Comparison of ENCODE assay signal across 1 cellular context in the genomic region with DNA sequence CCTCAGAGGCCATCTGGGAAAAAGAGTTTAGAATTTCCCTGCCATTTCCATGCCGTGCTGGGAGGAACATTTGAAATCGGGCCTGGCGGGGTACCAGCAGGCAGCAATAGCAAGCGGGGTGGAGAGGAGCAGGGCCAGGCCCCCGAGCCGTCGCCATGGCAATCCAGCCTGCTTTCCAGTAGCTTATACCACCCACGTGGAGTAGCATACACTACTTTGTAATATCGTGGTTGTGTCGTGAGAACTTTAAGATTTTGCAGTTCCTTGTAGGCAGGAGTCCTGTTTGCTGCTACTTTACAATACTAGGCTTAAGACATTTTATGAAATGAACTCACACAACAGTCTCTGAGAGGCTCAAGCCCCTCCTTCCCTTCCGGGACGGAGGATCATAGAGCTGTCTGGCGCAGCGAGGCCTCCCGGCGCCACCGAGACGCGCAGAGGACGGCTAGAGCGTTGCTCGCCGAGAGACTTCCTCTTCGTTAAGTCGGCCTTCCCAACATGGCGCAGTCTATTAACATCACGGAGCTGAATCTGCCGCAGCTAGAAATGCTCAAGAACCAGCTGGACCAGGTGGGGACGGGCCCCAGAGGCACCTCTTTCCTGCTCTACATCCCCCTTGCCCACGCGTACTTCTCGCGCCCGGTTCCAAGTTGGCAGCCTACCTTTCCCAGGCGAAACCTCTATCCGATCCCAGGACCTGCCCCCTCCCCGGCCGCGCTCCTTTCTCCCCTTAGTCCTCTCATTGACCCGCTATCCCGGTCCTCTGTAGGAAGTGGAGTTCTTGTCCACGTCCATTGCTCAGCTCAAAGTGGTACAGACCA.
A peak's percentile ranks its signal among the peaks of the same experiment; 100 is the strongest.
TF ChIP-seq lines count a peak whose summit lies in the region.

A gene (plus strand): TSS at position 473 of the 821 bp plus-strand sequence. CDS start 26 bp downstream, at position 499.

TF ChIP-seq in HepG2, 621 proteins besides CTCF, POLR2A, EP300 and RAD21 (continued from another document and continues in another):
- no peak for TF ChIP-seq ZNF777 (CRISPR knock-in tag; IDR thresholded peaks at IDR 0.05)
- TF ChIP-seq RARA (CRISPR knock-in tag; IDR thresholded peaks at IDR 0.05) = 0 out of 2 replicates have a peak, but pooled peaks have one; percentile 13
- TF ChIP-seq SMYD3 (CRISPR knock-in tag; IDR thresholded peaks at IDR 0.05) = no peak
- peak; percentile 46; the same call in 1 of the 2 replicates for TF ChIP-seq ZNF788 (CRISPR knock-in tag; IDR thresholded peaks at IDR 0.05; ENCODE audit: borderline replicate concordance)
- peak; percentile 54; the same call in 1 of the 2 replicates for TF ChIP-seq BCL6 (CRISPR knock-in tag; IDR thresholded peaks at IDR 0.05)
- peak; percentile 49; the same call in 1 of the 2 replicates for TF ChIP-seq ZNF768 (CRISPR knock-in tag; IDR thresholded peaks at IDR 0.05)
- TF ChIP-seq ZNF333 (CRISPR knock-in tag; IDR thresholded peaks at IDR 0.05; ENCODE audit: borderline replicate concordance) = no peak
- no peak for TF ChIP-seq ZNF263 (CRISPR knock-in tag; IDR thresholded peaks at IDR 0.05)
- TF ChIP-seq MEIS2 (CRISPR knock-in tag; IDR thresholded peaks at IDR 0.05) = peak; percentile 75; the same call in 1 of the 2 replicates
- 0 out of 2 replicates have a peak, but pooled peaks have one; percentile 45 for TF ChIP-seq ESRRA (CRISPR knock-in tag; IDR thresholded peaks at IDR 0.05; ENCODE audit: low read depth)
- TF ChIP-seq CREM (IDR thresholded peaks at IDR 0.05) = peak; percentile 78
- TF ChIP-seq CREM (CRISPR knock-in tag; IDR thresholded peaks at IDR 0.05) = no peak
- TF ChIP-seq FOXC1 (CRISPR knock-in tag; IDR thresholded peaks at IDR 0.05; ENCODE audit: borderline replicate concordance) = peak; percentile 28; the same call in 1 of the 2 replicates
- 0 out of 2 replicates have a peak, but pooled peaks have one; percentile 54 for TF ChIP-seq ZNF431 (CRISPR knock-in tag; IDR thresholded peaks at IDR 0.05; ENCODE audit: borderline replicate concordance, low read depth)
- no peak for TF ChIP-seq ZNF124 (CRISPR knock-in tag; IDR thresholded peaks at IDR 0.05)
- no peak for TF ChIP-seq CCAR2 (optimal IDR thresholded peaks at IDR 0.05; ENCODE audit: low read depth, low read length)
- TF ChIP-seq MXI1 (IDR thresholded peaks at IDR 0.05; ENCODE audit: borderline replicate concordance, low read depth, low read length) = peak; percentile 88; the same call in 2 of the 3 replicates
- TF ChIP-seq ZNF264 (CRISPR knock-in tag; IDR thresholded peaks at IDR 0.05) = 0 out of 2 replicates have a peak, but pooled peaks have one; percentile 45
- TF ChIP-seq, protein P1, sequence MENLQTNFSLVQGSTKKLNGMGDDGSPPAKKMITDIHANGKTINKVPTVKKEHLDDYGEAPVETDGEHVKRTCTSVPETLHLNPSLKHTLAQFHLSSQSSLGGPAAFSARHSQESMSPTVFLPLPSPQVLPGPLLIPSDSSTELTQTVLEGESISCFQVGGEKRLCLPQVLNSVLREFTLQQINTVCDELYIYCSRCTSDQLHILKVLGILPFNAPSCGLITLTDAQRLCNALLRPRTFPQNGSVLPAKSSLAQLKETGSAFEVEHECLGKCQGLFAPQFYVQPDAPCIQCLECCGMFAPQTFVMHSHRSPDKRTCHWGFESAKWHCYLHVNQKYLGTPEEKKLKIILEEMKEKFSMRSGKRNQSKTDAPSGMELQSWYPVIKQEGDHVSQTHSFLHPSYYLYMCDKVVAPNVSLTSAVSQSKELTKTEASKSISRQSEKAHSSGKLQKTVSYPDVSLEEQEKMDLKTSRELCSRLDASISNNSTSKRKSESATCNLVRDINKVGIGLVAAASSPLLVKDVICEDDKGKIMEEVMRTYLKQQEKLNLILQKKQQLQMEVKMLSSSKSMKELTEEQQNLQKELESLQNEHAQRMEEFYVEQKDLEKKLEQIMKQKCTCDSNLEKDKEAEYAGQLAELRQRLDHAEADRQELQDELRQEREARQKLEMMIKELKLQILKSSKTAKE (CRISPR knock-in tag; IDR thresholded peaks at IDR 0.05; ENCODE audit: borderline replicate concordance) = no peak
- TF ChIP-seq, protein P2, sequence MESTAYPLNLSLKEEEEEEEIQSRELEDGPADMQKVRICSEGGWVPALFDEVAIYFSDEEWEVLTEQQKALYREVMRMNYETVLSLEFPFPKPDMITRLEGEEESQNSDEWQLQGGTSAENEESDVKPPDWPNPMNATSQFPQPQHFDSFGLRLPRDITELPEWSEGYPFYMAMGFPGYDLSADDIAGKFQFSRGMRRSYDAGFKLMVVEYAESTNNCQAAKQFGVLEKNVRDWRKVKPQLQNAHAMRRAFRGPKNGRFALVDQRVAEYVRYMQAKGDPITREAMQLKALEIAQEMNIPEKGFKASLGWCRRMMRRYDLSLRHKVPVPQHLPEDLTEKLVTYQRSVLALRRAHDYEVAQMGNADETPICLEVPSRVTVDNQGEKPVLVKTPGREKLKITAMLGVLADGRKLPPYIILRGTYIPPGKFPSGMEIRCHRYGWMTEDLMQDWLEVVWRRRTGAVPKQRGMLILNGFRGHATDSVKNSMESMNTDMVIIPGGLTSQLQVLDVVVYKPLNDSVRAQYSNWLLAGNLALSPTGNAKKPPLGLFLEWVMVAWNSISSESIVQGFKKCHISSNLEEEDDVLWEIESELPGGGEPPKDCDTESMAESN (CRISPR knock-in tag; conservative IDR thresholded peaks at IDR 0.05) = peak; percentile 79; the same call in 1 of the 2 replicates
- 0 out of 2 replicates have a peak, but pooled peaks have one; percentile 27 for TF ChIP-seq RXRB (CRISPR knock-in tag; IDR thresholded peaks at IDR 0.05; ENCODE audit: borderline replicate concordance)
- 0 out of 2 replicates have a peak, but pooled peaks have one; percentile 69 for TF ChIP-seq AHR (CRISPR knock-in tag; IDR thresholded peaks at IDR 0.05)
- TF ChIP-seq, protein P3, sequence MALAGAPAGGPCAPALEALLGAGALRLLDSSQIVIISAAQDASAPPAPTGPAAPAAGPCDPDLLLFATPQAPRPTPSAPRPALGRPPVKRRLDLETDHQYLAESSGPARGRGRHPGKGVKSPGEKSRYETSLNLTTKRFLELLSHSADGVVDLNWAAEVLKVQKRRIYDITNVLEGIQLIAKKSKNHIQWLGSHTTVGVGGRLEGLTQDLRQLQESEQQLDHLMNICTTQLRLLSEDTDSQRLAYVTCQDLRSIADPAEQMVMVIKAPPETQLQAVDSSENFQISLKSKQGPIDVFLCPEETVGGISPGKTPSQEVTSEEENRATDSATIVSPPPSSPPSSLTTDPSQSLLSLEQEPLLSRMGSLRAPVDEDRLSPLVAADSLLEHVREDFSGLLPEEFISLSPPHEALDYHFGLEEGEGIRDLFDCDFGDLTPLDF (CRISPR knock-in tag; IDR thresholded peaks at IDR 0.05) = 0 out of 2 replicates have a peak, but pooled peaks have one; percentile 9
- TF ChIP-seq, protein P4, sequence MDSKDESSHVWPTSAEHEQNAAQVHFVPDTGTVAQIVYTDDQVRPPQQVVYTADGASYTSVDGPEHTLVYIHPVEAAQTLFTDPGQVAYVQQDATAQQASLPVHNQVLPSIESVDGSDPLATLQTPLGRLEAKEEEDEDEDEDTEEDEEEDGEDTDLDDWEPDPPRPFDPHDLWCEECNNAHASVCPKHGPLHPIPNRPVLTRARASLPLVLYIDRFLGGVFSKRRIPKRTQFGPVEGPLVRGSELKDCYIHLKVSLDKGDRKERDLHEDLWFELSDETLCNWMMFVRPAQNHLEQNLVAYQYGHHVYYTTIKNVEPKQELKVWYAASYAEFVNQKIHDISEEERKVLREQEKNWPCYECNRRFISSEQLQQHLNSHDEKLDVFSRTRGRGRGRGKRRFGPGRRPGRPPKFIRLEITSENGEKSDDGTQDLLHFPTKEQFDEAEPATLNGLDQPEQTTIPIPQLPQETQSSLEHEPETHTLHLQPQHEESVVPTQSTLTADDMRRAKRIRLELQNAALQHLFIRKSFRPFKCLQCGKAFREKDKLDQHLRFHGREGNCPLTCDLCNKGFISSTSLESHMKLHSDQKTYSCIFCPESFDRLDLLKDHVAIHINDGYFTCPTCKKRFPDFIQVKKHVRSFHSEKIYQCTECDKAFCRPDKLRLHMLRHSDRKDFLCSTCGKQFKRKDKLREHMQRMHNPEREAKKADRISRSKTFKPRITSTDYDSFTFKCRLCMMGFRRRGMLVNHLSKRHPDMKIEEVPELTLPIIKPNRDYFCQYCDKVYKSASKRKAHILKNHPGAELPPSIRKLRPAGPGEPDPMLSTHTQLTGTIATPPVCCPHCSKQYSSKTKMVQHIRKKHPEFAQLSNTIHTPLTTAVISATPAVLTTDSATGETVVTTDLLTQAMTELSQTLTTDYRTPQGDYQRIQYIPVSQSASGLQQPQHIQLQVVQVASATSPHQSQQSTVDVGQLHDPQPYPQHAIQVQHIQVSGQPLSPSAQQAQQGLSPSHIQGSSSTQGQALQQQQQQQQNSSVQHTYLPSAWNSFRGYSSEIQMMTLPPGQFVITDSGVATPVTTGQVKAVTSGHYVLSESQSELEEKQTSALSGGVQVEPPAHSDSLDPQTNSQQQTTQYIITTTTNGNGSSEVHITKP (CRISPR knock-in tag; IDR thresholded peaks at IDR 0.05; ENCODE audit: low read depth) = peak; percentile 72; the same call in 1 of the 2 replicates
- TF ChIP-seq MAFF (IDR thresholded peaks at IDR 0.05; ENCODE audit: low read depth, low read length) = no peak
- TF ChIP-seq DMAP1 (CRISPR knock-in tag; IDR thresholded peaks at IDR 0.05) = peak; percentile 72; the same call in 1 of the 2 replicates
- no peak for TF ChIP-seq HMGA1 (CRISPR knock-in tag; conservative IDR thresholded peaks at IDR 0.05)
- TF ChIP-seq GATAD2A (CRISPR knock-in tag; IDR thresholded peaks at IDR 0.05) = peak; percentile 56
- TF ChIP-seq, protein P5, sequence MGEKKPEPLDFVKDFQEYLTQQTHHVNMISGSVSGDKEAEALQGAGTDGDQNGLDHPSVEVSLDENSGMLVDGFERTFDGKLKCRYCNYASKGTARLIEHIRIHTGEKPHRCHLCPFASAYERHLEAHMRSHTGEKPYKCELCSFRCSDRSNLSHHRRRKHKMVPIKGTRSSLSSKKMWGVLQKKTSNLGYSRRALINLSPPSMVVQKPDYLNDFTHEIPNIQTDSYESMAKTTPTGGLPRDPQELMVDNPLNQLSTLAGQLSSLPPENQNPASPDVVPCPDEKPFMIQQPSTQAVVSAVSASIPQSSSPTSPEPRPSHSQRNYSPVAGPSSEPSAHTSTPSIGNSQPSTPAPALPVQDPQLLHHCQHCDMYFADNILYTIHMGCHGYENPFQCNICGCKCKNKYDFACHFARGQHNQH (CRISPR knock-in tag; IDR thresholded peaks at IDR 0.05) = peak; percentile 86
- TF ChIP-seq, protein P6, sequence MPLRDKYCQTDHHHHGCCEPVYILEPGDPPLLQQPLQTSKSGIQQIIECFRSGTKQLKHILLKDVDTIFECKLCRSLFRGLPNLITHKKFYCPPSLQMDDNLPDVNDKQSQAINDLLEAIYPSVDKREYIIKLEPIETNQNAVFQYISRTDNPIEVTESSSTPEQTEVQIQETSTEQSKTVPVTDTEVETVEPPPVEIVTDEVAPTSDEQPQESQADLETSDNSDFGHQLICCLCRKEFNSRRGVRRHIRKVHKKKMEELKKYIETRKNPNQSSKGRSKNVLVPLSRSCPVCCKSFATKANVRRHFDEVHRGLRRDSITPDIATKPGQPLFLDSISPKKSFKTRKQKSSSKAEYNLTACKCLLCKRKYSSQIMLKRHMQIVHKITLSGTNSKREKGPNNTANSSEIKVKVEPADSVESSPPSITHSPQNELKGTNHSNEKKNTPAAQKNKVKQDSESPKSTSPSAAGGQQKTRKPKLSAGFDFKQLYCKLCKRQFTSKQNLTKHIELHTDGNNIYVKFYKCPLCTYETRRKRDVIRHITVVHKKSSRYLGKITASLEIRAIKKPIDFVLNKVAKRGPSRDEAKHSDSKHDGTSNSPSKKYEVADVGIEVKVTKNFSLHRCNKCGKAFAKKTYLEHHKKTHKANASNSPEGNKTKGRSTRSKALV (CRISPR knock-in tag; IDR thresholded peaks at IDR 0.05) = 0 out of 2 replicates have a peak, but pooled peaks have one; percentile 48
- no peak for TF ChIP-seq ZBTB7B (CRISPR knock-in tag; IDR thresholded peaks at IDR 0.05)
- peak; percentile 71; the same call in 1 of the 2 replicates for TF ChIP-seq SALL2 (CRISPR knock-in tag; IDR thresholded peaks at IDR 0.05)
- TF ChIP-seq NCOA2 (CRISPR knock-in tag; IDR thresholded peaks at IDR 0.05) = peak; percentile 55
- no peak for TF ChIP-seq ZFP1 (CRISPR knock-in tag; IDR thresholded peaks at IDR 0.05)
- TF ChIP-seq HNRNPH1 (optimal IDR thresholded peaks at IDR 0.05; ENCODE audit: low read depth, low read length) = no peak
- TF ChIP-seq, protein P7, sequence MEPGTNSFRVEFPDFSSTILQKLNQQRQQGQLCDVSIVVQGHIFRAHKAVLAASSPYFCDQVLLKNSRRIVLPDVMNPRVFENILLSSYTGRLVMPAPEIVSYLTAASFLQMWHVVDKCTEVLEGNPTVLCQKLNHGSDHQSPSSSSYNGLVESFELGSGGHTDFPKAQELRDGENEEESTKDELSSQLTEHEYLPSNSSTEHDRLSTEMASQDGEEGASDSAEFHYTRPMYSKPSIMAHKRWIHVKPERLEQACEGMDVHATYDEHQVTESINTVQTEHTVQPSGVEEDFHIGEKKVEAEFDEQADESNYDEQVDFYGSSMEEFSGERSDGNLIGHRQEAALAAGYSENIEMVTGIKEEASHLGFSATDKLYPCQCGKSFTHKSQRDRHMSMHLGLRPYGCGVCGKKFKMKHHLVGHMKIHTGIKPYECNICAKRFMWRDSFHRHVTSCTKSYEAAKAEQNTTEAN (CRISPR knock-in tag; conservative IDR thresholded peaks at IDR 0.05) = peak; percentile 54; the same call in 1 of the 2 replicates
- 0 out of 2 replicates have a peak, but pooled peaks have one; percentile 32 for TF ChIP-seq TOE1 (CRISPR knock-in tag; IDR thresholded peaks at IDR 0.05)
- TF ChIP-seq, protein P8, sequence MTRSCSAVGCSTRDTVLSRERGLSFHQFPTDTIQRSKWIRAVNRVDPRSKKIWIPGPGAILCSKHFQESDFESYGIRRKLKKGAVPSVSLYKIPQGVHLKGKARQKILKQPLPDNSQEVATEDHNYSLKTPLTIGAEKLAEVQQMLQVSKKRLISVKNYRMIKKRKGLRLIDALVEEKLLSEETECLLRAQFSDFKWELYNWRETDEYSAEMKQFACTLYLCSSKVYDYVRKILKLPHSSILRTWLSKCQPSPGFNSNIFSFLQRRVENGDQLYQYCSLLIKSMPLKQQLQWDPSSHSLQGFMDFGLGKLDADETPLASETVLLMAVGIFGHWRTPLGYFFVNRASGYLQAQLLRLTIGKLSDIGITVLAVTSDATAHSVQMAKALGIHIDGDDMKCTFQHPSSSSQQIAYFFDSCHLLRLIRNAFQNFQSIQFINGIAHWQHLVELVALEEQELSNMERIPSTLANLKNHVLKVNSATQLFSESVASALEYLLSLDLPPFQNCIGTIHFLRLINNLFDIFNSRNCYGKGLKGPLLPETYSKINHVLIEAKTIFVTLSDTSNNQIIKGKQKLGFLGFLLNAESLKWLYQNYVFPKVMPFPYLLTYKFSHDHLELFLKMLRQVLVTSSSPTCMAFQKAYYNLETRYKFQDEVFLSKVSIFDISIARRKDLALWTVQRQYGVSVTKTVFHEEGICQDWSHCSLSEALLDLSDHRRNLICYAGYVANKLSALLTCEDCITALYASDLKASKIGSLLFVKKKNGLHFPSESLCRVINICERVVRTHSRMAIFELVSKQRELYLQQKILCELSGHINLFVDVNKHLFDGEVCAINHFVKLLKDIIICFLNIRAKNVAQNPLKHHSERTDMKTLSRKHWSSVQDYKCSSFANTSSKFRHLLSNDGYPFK (CRISPR knock-in tag; IDR thresholded peaks at IDR 0.05; ENCODE audit: borderline replicate concordance) = peak; percentile 78; the same call in 1 of the 2 replicates
- TF ChIP-seq HOXD1 (CRISPR knock-in tag; IDR thresholded peaks at IDR 0.05) = no peak
- peak; percentile 39; the same call in 1 of the 2 replicates for TF ChIP-seq ZBTB3 (CRISPR knock-in tag; IDR thresholded peaks at IDR 0.05; ENCODE audit: borderline replicate concordance, low read depth)
